Comparison of ENCODE assay signal across 10 cellular contexts in genomic region chr5:123285122-123286011, GRCh38.
DNase-seq lines count a peak whose midpoint lies in the region; ATAC-seq and TF ChIP-seq lines count a peak whose summit lies in the region.
"Had no signal": no experiment of that assay in that cellular context is flagged by ENCODE, and none has a peak within 500 bp of the region (broad histone marks: within the 10 kb centered on the region; RNA-seq: fewer than 3 reads in every experiment).

No MANE protein-coding gene starts in this region.

- H3K36me3 ChIP-seq in SK-N-SH (replicated peaks in 1 of 2; ENCODE audit: control insufficient read depth in 1 of 2, insufficient read depth in 2 of 2, low read length in 1 of 2) (no peaks in the 10 kb centered on the region), heart right ventricle (no peaks in the 10 kb centered on the region), osteoblast (ENCODE audit: insufficient read depth, low read length) (no peaks in the 10 kb centered on the region)
- H3K36me3 ChIP-seq: tibial nerve had no signal

- H3K9ac ChIP-seq in SK-N-SH, result no peak overlapping the region

- intact Hi-C loops in Calu3 (cut with micrococcal nuclease; ENCODE audit: unreplicated experiment), result no loop called here
- intact Hi-C loops in heart right ventricle (cut with DNase I), result no loop called here

- TF ChIP-seq CTCF in Calu3 (IDR thresholded peaks at IDR 0.05; ENCODE audit: unreplicated experiment), result no peak
- no peak for TF ChIP-seq CTCF in SK-N-SH (IDR thresholded peaks at IDR 0.05)
- no peak for TF ChIP-seq CTCF in heart right ventricle (IDR thresholded peaks at IDR 0.05)
- TF ChIP-seq CTCF in osteoblast (IDR thresholded peaks at IDR 0.05; ENCODE audit: extremely low read depth, low read depth, low read length), result no peak

- H3K9me3 ChIP-seq in SK-N-SH (no peaks in the 10 kb centered on the region), heart right ventricle (peaks cover 0 to 8% (median 0%) of the 10 kb centered on the region in 11 donors), osteoblast (ENCODE audit: low read depth, low read length) (no peaks in the 10 kb centered on the region)

- no peak for TF ChIP-seq RAD21 in SK-N-SH (IDR thresholded peaks at IDR 0.05; ENCODE audit: low read length)

- H3K4me3 Mint-ChIP-seq in Calu3 (ENCODE audit: low read depth, unreplicated experiment), result peak overlapping the region; percentile 59

- POLR2A ChIA-PET in SK-N-SH (lab: Yijun Ruan, JAX), result interaction anchor here (0.6 kb wide), 1 partner anchor 232 kb away, joined by 4 read pairs; no protein-coding TSS in a partner anchor

- ATAC-seq in heart right ventricle, result peak in 1 of 8 donors; percentile 56
- ATAC-seq in GM21515 (IDR thresholded peaks at IDR 0.05; ENCODE audit: unreplicated experiment), result no peak
- no peak for ATAC-seq in GM21737 (IDR thresholded peaks at IDR 0.05; ENCODE audit: unreplicated experiment)

- in situ Hi-C loops in G401 (cut with HindIII; ENCODE audit: low sequenced_read_pairs), result no loop called here

- H3K36me3 Mint-ChIP-seq in Calu3 (ENCODE audit: insufficient read depth, unreplicated experiment), result no peaks in the 10 kb centered on the region

- H3K9me3 Mint-ChIP-seq in Calu3 (ENCODE audit: low read depth, unreplicated experiment), result no peaks in the 10 kb centered on the region

- H3K79me2 ChIP-seq in SK-N-SH (ENCODE audit: insufficient read depth) (no peaks in the 10 kb centered on the region), osteoblast (ENCODE audit: insufficient read depth, low read length) (no peaks in the 10 kb centered on the region)

- 11% methylated on average over 32 of the region's 32 CpGs for whole genome bisulfite sequencing in SK-N-SH (ENCODE audit: low lambda C conversion rate)
- 1 to 5% methylated on average over 27 to 29 of the region's 32 CpGs for WGBS in heart right ventricle, 2 donors

- CTCF ChIA-PET in Calu3 (lab: Charles Lee), result interaction anchor here (0.6 kb wide), 2 partner anchors 777 to 917 kb away, joined by 5 read pairs; no protein-coding TSS in a partner anchor
- CTCF ChIA-PET in SK-N-SH (lab: Yijun Ruan, JAX), result interaction anchor here (0.7 to 3.1 kb wide), 2 partner anchors 10 to 194 kb away, joined by 3 to 14 read pairs; no protein-coding TSS in a partner anchor

- H3K27me3 ChIP-seq in SK-N-SH (ENCODE audit: insufficient read depth) (no peaks in the 10 kb centered on the region), heart right ventricle (peaks cover 0 to 56% (median 41%) of the 10 kb centered on the region in 7 donors), osteoblast (ENCODE audit: insufficient read depth, low read length) (peaks cover 6% of the 10 kb centered on the region)

- DNase-seq in Calu3, result no peak
- DNase-seq in SK-N-SH, result peak; percentile 63
- no peak for DNase-seq in heart right ventricle
- peak; percentile 86 for DNase-seq in osteoblast (ENCODE audit: insufficient read length, low spot score, missing footprints)
- DNase-seq in NCI-H446 treated with DMSO at 0.1 percent for 48 hours (lab: John Stamatoyannopoulos, UW), result no peak
- DNase-seq in G401 (ENCODE audit: low spot score), result no peak
- DNase-seq: NCI-H1694 treated with DMSO at 0.1 percent for 48 hours had no signal

- no peaks in the 10 kb centered on the region for H3F3A ChIP-seq in SK-N-SH (replicated peaks; ENCODE audit: insufficient read depth)

- H2AFZ ChIP-seq in SK-N-SH (ENCODE audit: low read depth) (0 out of 2 replicates have a peak overlapping the region, but pooled peaks have one; percentile 52), osteoblast (ENCODE audit: low read length) (peak overlapping the region; percentile 32)

- H3K27ac Mint-ChIP-seq in Calu3 (ENCODE audit: unreplicated experiment), result no peak overlapping the region

- no peak; a peak in 1 of 4 replicates for TF ChIP-seq EP300 in SK-N-SH (IDR thresholded peaks at IDR 0.05; ENCODE audit: borderline replicate concordance in 1 of 2, low read depth in 1 of 2, low read length in 1 of 2)

- BruUV-seq in Calu3 (replicated peaks; lab: Mats Ljungman, UMichigan), result no TSS peak

- H3K4me2 ChIP-seq in SK-N-SH, result peak overlapping the region; percentile 56
- peak overlapping the region; percentile 77 for H3K4me2 ChIP-seq in osteoblast (ENCODE audit: insufficient read depth, low read length)

- peaks cover 26% of the 10 kb centered on the region for H3K27me3 Mint-ChIP-seq in Calu3 (ENCODE audit: unreplicated experiment)

- H3K27ac ChIP-seq in SK-N-SH (ENCODE audit: low read depth in 2 of 2, low read length in 1 of 2), result peak overlapping the region in 1 of 2 experiments; percentile 50; a peak in 2 of 4 replicates
- H3K27ac ChIP-seq in heart right ventricle, result no peak overlapping the region
- no peak overlapping the region for H3K27ac ChIP-seq in osteoblast (ENCODE audit: low read depth, low read length)
- H3K27ac ChIP-seq: tibial nerve had no signal

- H3K9me2 ChIP-seq in SK-N-SH, result no peaks in the 10 kb centered on the region

- H3K4me3 ChIP-seq in SK-N-SH (ENCODE audit: low read depth in 2 of 2, low read length in 1 of 2), result peak overlapping the region; percentile 46 to 50; a peak in 3 of 4 replicates
- peak overlapping the region in 6 of 10 donors; percentile 24 to 44 (median 32) for H3K4me3 ChIP-seq in heart right ventricle
- peak overlapping the region; percentile 58 for H3K4me3 ChIP-seq in osteoblast (ENCODE audit: insufficient read depth, low read length)

- H4K20me1 ChIP-seq in SK-N-SH (ENCODE audit: insufficient read depth) (no peaks in the 10 kb centered on the region), osteoblast (ENCODE audit: insufficient read depth, low read length) (no peaks in the 10 kb centered on the region)

- H3K4me1 Mint-ChIP-seq in Calu3 (ENCODE audit: low read depth, unreplicated experiment), result no peaks in the 10 kb centered on the region

- H3K4me1 ChIP-seq in SK-N-SH (ENCODE audit: control insufficient read depth in 1 of 2, insufficient read depth in 2 of 2, low read depth in 1 of 2, low read length in 1 of 2), result peaks cover 0 to 8% of the 10 kb centered on the region in 2 experiments; a peak in 2 of 4 replicates
- no peaks in the 10 kb centered on the region for H3K4me1 ChIP-seq in heart right ventricle
- H3K4me1 ChIP-seq in osteoblast (ENCODE audit: insufficient read depth, low read length), result peaks cover 4% of the 10 kb centered on the region

TF ChIP-seq in SK-N-SH, 30 proteins besides CTCF, POLR2A, EP300 and RAD21:
- 0 out of 2 replicates have a peak, but pooled peaks have one; percentile 35 for TF ChIP-seq MXI1 (IDR thresholded peaks at IDR 0.05; ENCODE audit: low read depth, low read length)
- no peak for TF ChIP-seq ELF1 (IDR thresholded peaks at IDR 0.05)
- TF ChIP-seq RCOR1 (IDR thresholded peaks at IDR 0.05; ENCODE audit: low read length), result no peak
- TF ChIP-seq TEAD4 (IDR thresholded peaks at IDR 0.05; ENCODE audit: borderline replicate concordance, insufficient read depth), result no peak
- no peak for TF ChIP-seq TCF12 (IDR thresholded peaks at IDR 0.05)
- TF ChIP-seq USF1 (IDR thresholded peaks at IDR 0.05; ENCODE audit: borderline replicate concordance, low read depth), result no peak
- no peak for TF ChIP-seq GATA2 (CRISPR knock-in tag; IDR thresholded peaks at IDR 0.05)
- TF ChIP-seq CHD2 (IDR thresholded peaks at IDR 0.05; ENCODE audit: low read length, partially characterized antibody), result peak; percentile 9
- TF ChIP-seq EZH2phosphoT487 (IDR thresholded peaks at IDR 0.05; ENCODE audit: borderline replicate concordance, low read depth), result no peak
TF ChIP-seq in SK-N-SH: peak in this region for 2.

Comparison
In these comparisons a context has a peak if more than half of its experiments do, and no peak if none do; other contexts are left out.
1. DNase-seq: peak in SK-N-SH (single experiment) and osteoblast (single experiment); none in Calu3 (single experiment), heart right ventricle (0 of 2), NCI-H446 treated with DMSO at 0.1 percent for 48 hours (single experiment) and G401 (single experiment).
2. Peak in every context shown above with its lines, with median percentiles within 50 percentile points of each other: H3K4me3 ChIP-seq.